In the genomic region with DNA sequence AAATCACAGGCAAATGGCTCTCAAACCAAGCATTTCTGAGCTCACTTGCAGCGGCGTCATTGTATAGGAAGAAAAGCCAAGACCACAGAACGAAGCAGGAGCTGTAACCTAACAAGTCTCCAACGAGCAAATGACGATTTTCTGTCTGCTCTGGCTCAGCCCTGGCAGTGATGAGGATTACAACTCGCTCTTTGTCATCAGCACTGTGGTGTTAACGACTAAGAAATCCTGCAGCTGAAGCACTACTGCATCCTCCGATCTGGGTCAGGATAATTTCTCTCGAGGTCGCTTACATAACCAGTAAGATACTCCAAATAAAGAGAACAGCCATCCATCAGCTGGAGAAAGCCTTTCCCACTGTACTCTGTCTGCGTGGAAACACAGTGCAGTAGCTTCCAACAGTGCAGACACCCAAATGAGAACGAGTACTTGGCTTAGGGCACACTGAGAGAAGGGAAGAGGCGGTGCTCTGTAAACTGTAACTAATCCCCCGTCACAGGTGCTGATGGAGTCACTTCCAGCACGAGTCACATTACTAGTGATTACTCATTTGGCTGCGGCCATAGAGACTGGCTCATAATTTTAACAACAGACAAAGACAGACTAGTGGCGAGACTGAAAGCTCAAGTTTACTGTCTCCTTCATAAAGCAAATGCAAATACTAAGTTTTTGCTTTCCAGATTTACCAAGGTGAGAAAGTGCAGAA, we compare ENCODE assay signal across 8 cellular contexts.
A peak's percentile ranks its signal among the peaks of the same experiment; 100 is the strongest.
DNase-seq lines count a peak whose midpoint lies in the region; ATAC-seq lines count a peak whose summit lies in the region.

No MANE protein-coding gene starts in this region.

- peak overlapping the region; percentile 97 for H3K27ac ChIP-seq in CD8-positive, alpha-beta memory T cell (ENCODE audit: low read depth, low read length)
- H3K27ac ChIP-seq in mesendoderm (ENCODE audit: low read depth, low read length), result peak overlapping the region; percentile 41

- H3K4me2 ChIP-seq in mesendoderm (ENCODE audit: low read length), result peak overlapping the region; percentile 63

- no peak overlapping the region for H2BK120ac ChIP-seq in mesendoderm (ENCODE audit: low read depth, low read length)

- H3K4me3 Mint-ChIP-seq in CD8-positive, alpha-beta memory T cell, result peak overlapping the region; percentile 93 to 99 (median 98)

- H4K8ac ChIP-seq in mesendoderm (ENCODE audit: low read depth, low read length), result no peak overlapping the region

- no peak overlapping the region for H2BK5ac ChIP-seq in mesendoderm (ENCODE audit: low read length)

- no CpG with 5 or more reads among the region's 17 CpGs for WGBS in mesendoderm (ENCODE audit: extremely low coverage, insufficient coverage, low lambda C conversion rate)

- peak overlapping the region; percentile 97 to 100 (median 99) for H3K27ac Mint-ChIP-seq in CD8-positive, alpha-beta memory T cell

- H3K4ac ChIP-seq in mesendoderm (ENCODE audit: low read depth, low read length), result peak overlapping the region; percentile 79

- H3K9ac ChIP-seq in endocrine pancreas (ENCODE audit: control insufficient read depth, insufficient read depth, low read length) (peak overlapping the region; percentile 63), mesendoderm (ENCODE audit: low read length) (peak overlapping the region; percentile 65)

- H3K9me3 Mint-ChIP-seq in CD8-positive, alpha-beta memory T cell, result no peaks in the 10 kb centered on the region

- peaks cover 20 to 34% (median 28%) of the 10 kb centered on the region in 3 donors for H3K4me1 Mint-ChIP-seq in CD8-positive, alpha-beta memory T cell

- no peak overlapping the region for H3K23ac ChIP-seq in mesendoderm (ENCODE audit: low read length)

- peak; percentile 63 to 90 (median 87) for DNase-seq in CD8-positive, alpha-beta memory T cell
- DNase-seq in NCI-H82 treated with DMSO at 0.1 percent for 48 hours (lab: John Stamatoyannopoulos, UW; ENCODE audit: unreplicated experiment), result peak; percentile 90
- peak; percentile 84 for DNase-seq in activated CD8-positive, alpha-beta memory T cell treated with anti-CD3 and anti-CD28 coated beads for 24 hours
- DNase-seq in mesendoderm, result peak; percentile 98
- peak; percentile 11 for DNase-seq in stimulated activated CD8-positive, alpha-beta memory T cell treated with anti-CD3 and anti-CD28 coated beads, Interleukin-15, amount 100 ng/mL, for 24 hours (ENCODE audit: low read depth)

- H3K9me3 ChIP-seq in CD8-positive, alpha-beta memory T cell (ENCODE audit: low read length), result no peaks in the 10 kb centered on the region
- no peaks in the 10 kb centered on the region for H3K9me3 ChIP-seq in endocrine pancreas (ENCODE audit: control insufficient read depth, low read length)

- H3K27me3 Mint-ChIP-seq in CD8-positive, alpha-beta memory T cell, result no peaks in the 10 kb centered on the region

- no peak overlapping the region for H4K5ac ChIP-seq in mesendoderm (ENCODE audit: low read length)

- H3K4me1 ChIP-seq in CD8-positive, alpha-beta memory T cell (ENCODE audit: insufficient read depth, low read length), result peaks cover 29% of the 10 kb centered on the region
- H3K4me1 ChIP-seq in endocrine pancreas (ENCODE audit: control insufficient read depth, insufficient read depth, low read length) (peaks cover 23% of the 10 kb centered on the region), mesendoderm (ENCODE audit: control insufficient read depth, low read depth, low read length) (no peaks in the 10 kb centered on the region)

- peaks cover 2% of the 10 kb centered on the region for H3K79me1 ChIP-seq in mesendoderm (ENCODE audit: low read length)

- peak; percentile 93 for ATAC-seq in GM19438 (IDR thresholded peaks at IDR 0.05; ENCODE audit: low read depth, unreplicated experiment)
- peak; percentile 77 for ATAC-seq in HG03575 (IDR thresholded peaks at IDR 0.05; ENCODE audit: extremely low read depth, insufficient number of reproducible peaks, low FRiP score, unreplicated experiment)

- no peak overlapping the region for H2AK5ac ChIP-seq in mesendoderm (ENCODE audit: low read length)

- POLR2A ChIA-PET in CD8-positive, alpha-beta memory T cell (lab: Charles Lee), result interaction anchor here (0.9 to 2.0 kb wide), 7 partner anchors 9 to 361 kb away, joined by 3 to 14 read pairs (median 5); a partner anchor contains a TSS

- H3K18ac ChIP-seq in mesendoderm (ENCODE audit: low read length), result no peak overlapping the region

- CTCF ChIA-PET in CD8-positive, alpha-beta memory T cell (lab: Charles Lee), result interaction anchor here (0.7 to 4.9 kb wide), 10 partner anchors 10 to 361 kb away, joined by 3 to 22 read pairs (median 4); a partner anchor contains a TSS

- peaks cover 0 to 25% (median 2%) of the 10 kb centered on the region in 3 donors for H3K36me3 Mint-ChIP-seq in CD8-positive, alpha-beta memory T cell

- no peaks in the 10 kb centered on the region for H3K36me3 ChIP-seq in CD8-positive, alpha-beta memory T cell (ENCODE audit: insufficient read depth, low read length)
- no peaks in the 10 kb centered on the region for H3K36me3 ChIP-seq in endocrine pancreas (ENCODE audit: control insufficient read depth, insufficient read depth, low read length)
- no peaks in the 10 kb centered on the region for H3K36me3 ChIP-seq in mesendoderm (ENCODE audit: control insufficient read depth, insufficient read depth, low read length)

- peak overlapping the region; percentile 75 for H3K56ac ChIP-seq in mesendoderm (ENCODE audit: low read length)

- H3K27me3 ChIP-seq in CD8-positive, alpha-beta memory T cell (ENCODE audit: insufficient read depth, low read length, poor library complexity, severe bottlenecking), result no peaks in the 10 kb centered on the region
- H3K27me3 ChIP-seq in endocrine pancreas (ENCODE audit: control insufficient read depth, insufficient read depth, low read length) (no peaks in the 10 kb centered on the region), mesendoderm (ENCODE audit: insufficient read depth, low read length, poor library complexity) (no peaks in the 10 kb centered on the region)

- no peak overlapping the region for H2BK15ac ChIP-seq in mesendoderm (replicated peaks; ENCODE audit: low read depth)

- H3K4me3 ChIP-seq in CD8-positive, alpha-beta memory T cell (ENCODE audit: low read length), result peak overlapping the region; percentile 83
- H3K4me3 ChIP-seq in endocrine pancreas (ENCODE audit: control insufficient read depth, insufficient read depth, low read length) (peak overlapping the region; percentile 100), mesendoderm (ENCODE audit: low read length) (peak overlapping the region; percentile 52)

- peaks cover 15% of the 10 kb centered on the region for H3K79me2 ChIP-seq in mesendoderm (ENCODE audit: control insufficient read depth, insufficient read depth, low read length)

Comparison
In these comparisons a context has a peak if more than half of its experiments do, and no peak if none do; other contexts are left out.
1. Peak in every context shown above with its lines: DNase-seq, ATAC-seq, H3K4me3 ChIP-seq and H3K27ac ChIP-seq.
2. DNase-seq: peak in every context shown above with its lines; median percentile 98 in mesendoderm; 90 in NCI-H82 treated with DMSO at 0.1 percent for 48 hours; 87 in CD8-positive, alpha-beta memory T cell; 84 in activated CD8-positive, alpha-beta memory T cell treated with anti-CD3 and anti-CD28 coated beads for 24 hours; 11 in stimulated activated CD8-positive, alpha-beta memory T cell treated with anti-CD3 and anti-CD28 coated beads, Interleukin-15, amount 100 ng/mL, for 24 hours.